25 cellular contexts compared by ENCODE assay signal in the genomic region with DNA sequence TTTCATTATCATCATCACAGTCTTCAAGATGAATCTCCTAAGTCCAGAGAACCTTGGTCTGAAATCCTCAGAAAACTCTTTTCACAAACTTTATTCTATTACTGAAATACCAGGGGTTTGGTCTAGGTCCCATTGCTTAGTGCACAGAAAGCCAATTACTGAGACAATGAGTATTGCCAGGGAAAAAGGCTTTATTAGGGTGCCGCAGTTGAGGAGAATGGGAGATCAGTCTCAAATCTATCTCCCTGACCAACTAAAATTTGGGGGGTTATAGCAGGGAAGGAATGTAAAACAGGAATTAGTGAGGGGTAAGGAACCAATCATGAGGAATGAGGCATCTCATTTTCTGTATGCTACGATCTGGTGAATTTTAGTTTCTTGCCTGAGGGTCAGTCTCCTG.
DNase-seq lines count a peak whose midpoint lies in the region; ATAC-seq, FAIRE-seq and TF ChIP-seq lines count a peak whose summit lies in the region.
"Had no signal": no experiment of that assay in that cellular context is flagged by ENCODE, and none has a peak within 500 bp of the region (broad histone marks: within the 10 kb centered on the region; RNA-seq: fewer than 3 reads in every experiment).

No MANE protein-coding gene starts in this region.

- TF ChIP-seq CTCF in HCT116 (IDR thresholded peaks at IDR 0.05 in 2 of 3, conservative IDR thresholded peaks at IDR 0.05 in 1 of 3; ENCODE audit: borderline replicate concordance in 1 of 3, insufficient read depth in 1 of 3, low read depth in 2 of 3, low read length in 2 of 3) (no peak), HEK293 (tag by site-specific recombination; IDR thresholded peaks at IDR 0.05) (no peak), K562 (IDR thresholded peaks at IDR 0.05 in 2 of 3, conservative IDR thresholded peaks at IDR 0.05 in 1 of 3; ENCODE audit: insufficient read depth in 2 of 3, low read depth in 1 of 3, low read length in 3 of 3) (no peak)

- POLR2A ChIA-PET in HCT116 (lab: Charles Lee) (no interaction called here), HEK293 (lab: Yijun Ruan, JAX) (no interaction called here), K562 (lab: Yijun Ruan, JAX) (no interaction called here)

- no peak for FAIRE-seq in K562 (lab: Jason Lieb, UNC)
- FAIRE-seq: A204.1, GM12878, GM12892, GM18507 had no signal

- no peak for TF ChIP-seq EP300 in K562 (IDR thresholded peaks at IDR 0.05; ENCODE audit: low read length)

- H3K9ac ChIP-seq in HCT116 (ENCODE audit: low read length): no peak overlapping the region
- H3K9ac ChIP-seq in K562 (ENCODE audit: insufficient read depth in 1 of 2, low read depth in 2 of 2, low read length in 2 of 2): no peak overlapping the region
- H3K9ac ChIP-seq: BLaER1 had no signal

- CTCF ChIA-PET in HCT116 (lab: Charles Lee): no interaction called here
- CTCF ChIA-PET in HEK293 (lab: Yijun Ruan, JAX): no interaction called here
- CTCF ChIA-PET in K562 (lab: Yijun Ruan, JAX; ENCODE audit: low intra/inter-chr PET ratio): no interaction called here

- no peak for TF ChIP-seq RAD21 in HCT116 (IDR thresholded peaks at IDR 0.05; ENCODE audit: low read depth)
- no peak for TF ChIP-seq RAD21 in K562 (CRISPR knock-in tag; conservative IDR thresholded peaks at IDR 0.05 in 1 of 2, IDR thresholded peaks at IDR 0.05 in 1 of 2)

- no peak for TF ChIP-seq POLR2A in HCT116 (IDR thresholded peaks at IDR 0.05; ENCODE audit: borderline replicate concordance, extremely low read depth, insufficient read depth, insufficient read length)
- TF ChIP-seq POLR2A in K562 (conservative IDR thresholded peaks at IDR 0.05): no peak

- 3% methylated on average over 2 of the region's 2 CpGs for WGBS in K562 (ENCODE audit: insufficient coverage, low coverage, missing lambda C conversion rate)

- H3K9me3 ChIP-seq in HCT116 (ENCODE audit: control insufficient read depth in 1 of 2, insufficient read depth in 1 of 2, low read depth in 1 of 2, low read length in 2 of 2): peaks cover 13 to 21% of the 10 kb centered on the region in 2 experiments; a peak in 3 of 4 replicates
- H3K9me3 ChIP-seq in HEK293 (ENCODE audit: control insufficient read depth, insufficient read depth, low read depth, low read length): no peaks in the 10 kb centered on the region
- H3K9me3 ChIP-seq in K562 (replicated peaks; ENCODE audit: control insufficient read depth, insufficient read depth, low read depth, low read length): peaks cover 4% of the 10 kb centered on the region; the same call in 1 of the 2 replicates
- H3K9me3 ChIP-seq: BE2C had no signal

- H3K36me3 ChIP-seq in HCT116 (ENCODE audit: control insufficient read depth in 1 of 2, insufficient read depth in 2 of 2, low read length in 2 of 2) (no peaks in the 10 kb centered on the region), HEK293 (ENCODE audit: control insufficient read depth in 2 of 2, insufficient read depth in 1 of 2, low read length in 2 of 2) (no peaks in the 10 kb centered on the region), K562 (ENCODE audit: control insufficient read depth, insufficient read depth, low read length) (no peaks in the 10 kb centered on the region)
- H3K36me3 ChIP-seq: BE2C had no signal

- H3K79me2 ChIP-seq in HCT116 (ENCODE audit: insufficient read depth, low read length) (no peaks in the 10 kb centered on the region), K562 (ENCODE audit: control insufficient read depth, insufficient read depth, low read length) (no peaks in the 10 kb centered on the region)

- H3K9me1 ChIP-seq in K562 (ENCODE audit: control insufficient read depth, insufficient read depth, low read length): no peaks in the 10 kb centered on the region

- H2AFZ ChIP-seq in HCT116 (ENCODE audit: low read depth, low read length, poor library complexity, severe bottlenecking) (no peak overlapping the region), K562 (ENCODE audit: low read depth, low read length) (no peak overlapping the region)

- H3K4me2 ChIP-seq in HCT116 (ENCODE audit: low read length) (no peak overlapping the region), K562 (ENCODE audit: insufficient read depth, low read length) (no peak overlapping the region)
- H3K4me2 ChIP-seq: BLaER1 had no signal

- H3K4me3 ChIP-seq in HCT116 (replicated peaks in 1 of 2; ENCODE audit: low read depth in 1 of 2, low read length in 2 of 2): no peak overlapping the region
- no peak overlapping the region for H3K4me3 ChIP-seq in HEK293 (ENCODE audit: low read depth, low read length)
- H3K4me3 ChIP-seq in K562: no peak overlapping the region
- H3K4me3 ChIP-seq: BLaER1, GM12878 had no signal

- no TSS peak for BruUV-seq in HCT116 (replicated peaks; lab: Mats Ljungman, UMichigan)
- no TSS peak for BruUV-seq in K562 (replicated peaks; lab: Mats Ljungman, UMichigan)

- no peaks in the 10 kb centered on the region for H3K27me3 ChIP-seq in HCT116 (ENCODE audit: insufficient read depth, low read length)
- no peaks in the 10 kb centered on the region for H3K27me3 ChIP-seq in K562 (ENCODE audit: control insufficient read depth in 2 of 2, insufficient read depth in 2 of 2, low read length in 2 of 2)
- H3K27me3 ChIP-seq: BE2C, BLaER1 had no signal

- in situ Hi-C loops in K562 (cut with MboI): loop anchor here (25.0 kb wide), 1 partner anchor 150 kb away; a partner anchor contains a TSS

- no peak for DNase-seq in HCT116 (ENCODE audit: low read depth, low spot score)
- no peak for DNase-seq in K562 (ENCODE audit: extremely low read depth in 1 of 4, low spot score in 3 of 4)
- DNase-seq in iPS-NIHi7 (ENCODE audit: extremely low spot score): no peak
- DNase-seq in NCI-H774 (lab: John Stamatoyannopoulos, UW): no peak
- DNase-seq: 8988T; ACHN; BE2C; C1 segment of cervical spinal cord; CD4-positive, alpha-beta memory T cell; CD4-positive, CD25-positive, alpha-beta regulatory T cell; CD8-positive, alpha-beta memory T cell; COR-L47; DMS 273 treated with DMSO at 0.1 percent for 48 hours; DMS153; DMS53; DMS79; DND-41; EL; GDM1 had no signal

- RAD21 ChIA-PET in HCT116 (lab: Charles Lee; ENCODE audit: low non-redundant PET in 1 of 2, low total read pairs in 2 of 2, uncharacterized antibody in 2 of 2, unreplicated experiment in 2 of 2): no interaction called here

- H4K20me1 ChIP-seq in HCT116 (ENCODE audit: insufficient read depth): no peaks in the 10 kb centered on the region
- no peaks in the 10 kb centered on the region for H4K20me1 ChIP-seq in K562 (replicated peaks; ENCODE audit: control insufficient read depth, insufficient read depth, low read length)
- H4K20me1 ChIP-seq: BLaER1 had no signal

- H3K27ac ChIP-seq in HCT116 (ENCODE audit: low read depth, low read length): no peak overlapping the region
- no peak overlapping the region for H3K27ac ChIP-seq in HEK293 (ENCODE audit: extremely low read depth, low read depth, low read length)
- no peak overlapping the region for H3K27ac ChIP-seq in K562 (ENCODE audit: extremely low read depth, low read depth, low read length)
- H3K27ac ChIP-seq: BLaER1 had no signal

- H3K9me2 ChIP-seq in HCT116 (ENCODE audit: insufficient read depth): no peaks in the 10 kb centered on the region

- H3K4me1 ChIP-seq in HCT116 (ENCODE audit: control insufficient read depth in 1 of 2, insufficient read depth in 2 of 2, low read length in 2 of 2) (no peaks in the 10 kb centered on the region), HEK293 (ENCODE audit: control insufficient read depth, insufficient read depth, low read length) (no peaks in the 10 kb centered on the region), K562 (replicated peaks in 1 of 2; ENCODE audit: control insufficient read depth in 2 of 2, insufficient read depth in 2 of 2, low read length in 2 of 2) (no peaks in the 10 kb centered on the region)
- H3K4me1 ChIP-seq: BE2C, BLaER1 had no signal

- ATAC-seq in HCT116 (no peak), K562 (no peak)
- ATAC-seq: GM12878 had no signal

- intact Hi-C loops in HCT116 (cut with micrococcal nuclease) (loop anchor here (2.0 kb wide), 1 partner anchor 25 kb away; no protein-coding TSS in a partner anchor), K562 (cut with micrococcal nuclease) (no loop called here)

TF ChIP-seq in HCT116, 20 proteins besides CTCF, POLR2A, EP300 and RAD21:
- TF ChIP-seq SIN3A (IDR thresholded peaks at IDR 0.05; ENCODE audit: low read depth) (no peak), CBX3 (IDR thresholded peaks at IDR 0.05; ENCODE audit: low read depth) (peak; percentile 70; the same call in 1 of the 2 replicates)

TF ChIP-seq in HEK293, 187 proteins besides CTCF, POLR2A, EP300 and RAD21:
- TF ChIP-seq SETDB1 (IDR thresholded peaks at IDR 0.05; ENCODE audit: insufficient read length, low read length): peak; percentile 46
- no peak for TF ChIP-seq ZNF560 (tag by site-specific recombination; IDR thresholded peaks at IDR 0.05; ENCODE audit: borderline replicate concordance)

TF ChIP-seq in K562, 482 proteins besides CTCF, POLR2A, EP300 and RAD21:
- TF ChIP-seq TRIM28 (IDR thresholded peaks at IDR 0.05) (peak; percentile 80), ZNF124 (CRISPR knock-in tag; IDR thresholded peaks at IDR 0.05) (peak; percentile 98), CBX5 (IDR thresholded peaks at IDR 0.05; ENCODE audit: borderline replicate concordance, low read depth) (peak; percentile 87), CBX3 (IDR thresholded peaks at IDR 0.05; ENCODE audit: borderline replicate concordance in 1 of 2, low read length in 2 of 2) (peak in 1 of 2 experiments; percentile 82; a peak in 2 of 3 replicates), CBX1 (IDR thresholded peaks at IDR 0.05; ENCODE audit: low read depth) (0 out of 2 replicates have a peak, but pooled peaks have one; percentile 43), FOXK1 (CRISPR knock-in tag; IDR thresholded peaks at IDR 0.05; ENCODE audit: borderline replicate concordance) (no peak), ZNF436 (CRISPR knock-in tag; IDR thresholded peaks at IDR 0.05) (no peak)
